8 cellular contexts compared by ENCODE assay signal in genomic region chr15:71780349-71780976, GRCh38. TPM values are rescaled to one million over a fixed set of nuclear protein-coding genes. Genes with fewer than 3 reads are reported as not detected.
DNase-seq lines count a peak whose midpoint lies in the region; ATAC-seq, FAIRE-seq and TF ChIP-seq lines count a peak whose summit lies in the region.
"Had no signal": no experiment of that assay in that cellular context is flagged by ENCODE, and none has a peak within 500 bp of the region (broad histone marks: within the 10 kb centered on the region; RNA-seq: fewer than 3 reads in every experiment).

No MANE protein-coding gene starts in this region.

- 15 to 19% (median 16%) methylated on average over 10 of the region's 10 CpGs for WGBS in adrenal gland, 4 donors

- no peaks in the 10 kb centered on the region for H3K27me3 ChIP-seq in adrenal gland

- peak; percentile 34 to 81 (median 72) for TF ChIP-seq CTCF in adrenal gland (IDR thresholded peaks at IDR 0.05)

- TF ChIP-seq POLR2A in adrenal gland (IDR thresholded peaks at IDR 0.05) = no peak

- H3K4me3 ChIP-seq in adrenal gland = no peak overlapping the region

- H3K36me3 ChIP-seq in adrenal gland (replicated peaks in 1 of 2) = no peaks in the 10 kb centered on the region

- no peaks in the 10 kb centered on the region for H3K9me3 ChIP-seq in adrenal gland (replicated peaks in 1 of 3)

- FAIRE-seq in G401.6 (lab: Jason Lieb, UNC) = peak; percentile 46

- intact Hi-C loops in adrenal gland (cut with DNase I) = no loop called here
- intact Hi-C loops in posterior vena cava (cut with DNase I) = no loop called here

- peaks cover 0 to 12% of the 10 kb centered on the region in 2 donors for H3K4me1 ChIP-seq in adrenal gland (replicated peaks in 1 of 2)

- peak overlapping the region in 3 of 5 donors; percentile 5 to 49 (median 39) for H3K27ac ChIP-seq in adrenal gland

- DNase-seq in RPMI7951 (ENCODE audit: low read depth) = peak; percentile 59
- DNase-seq in adrenal gland = peak in 3 of 7 donors; percentile 30 to 35 (median 31)
- DNase-seq in iPS DF 19.7 (ENCODE audit: low read depth, low spot score) = peak; percentile 72
- DNase-seq in stimulated activated CD4-positive, alpha-beta T cell treated with anti-CD3 and anti-CD28 coated beads, Interleukin-1b, Interleukin-23, amount 100 ng/mL, for 48 hours = peak; percentile 14
- no peak for DNase-seq in posterior vena cava (ENCODE audit: low spot score)

- ATAC-seq in HG02759 (IDR thresholded peaks at IDR 0.05; ENCODE audit: unreplicated experiment) = peak; percentile 57

RNA-seq across cellular contexts. Expression of gene NR2E3, which starts 29.9 kb away (rescaled TPM):
- total RNA-seq in RPMI7951 (2014; rRNA removed; shearing (Covaris generic)) = not detected in 2 replicates
- total RNA-seq in adrenal gland (under 1 TPM in 6 of 8 donors, not detected in 2; 0.11 to 0.60 (median 0.41) TPM), posterior vena cava (under 1 TPM in 1 of 2 donors, not detected in 1; 0.19 TPM)
- 1 to 10 TPM in 1 of 3 donors, under 1 TPM in 2; 0.22 to 1.4 (median 0.77) TPM for polyA plus RNA-seq in adrenal gland
- total RNA-seq: activated naive CD4-positive, alpha-beta T cell treated with anti-CD3 and anti-CD28 coated beads, Interleukin-2, amount 50 U/mL, for 72 hours had no signal
